In the genomic region with DNA sequence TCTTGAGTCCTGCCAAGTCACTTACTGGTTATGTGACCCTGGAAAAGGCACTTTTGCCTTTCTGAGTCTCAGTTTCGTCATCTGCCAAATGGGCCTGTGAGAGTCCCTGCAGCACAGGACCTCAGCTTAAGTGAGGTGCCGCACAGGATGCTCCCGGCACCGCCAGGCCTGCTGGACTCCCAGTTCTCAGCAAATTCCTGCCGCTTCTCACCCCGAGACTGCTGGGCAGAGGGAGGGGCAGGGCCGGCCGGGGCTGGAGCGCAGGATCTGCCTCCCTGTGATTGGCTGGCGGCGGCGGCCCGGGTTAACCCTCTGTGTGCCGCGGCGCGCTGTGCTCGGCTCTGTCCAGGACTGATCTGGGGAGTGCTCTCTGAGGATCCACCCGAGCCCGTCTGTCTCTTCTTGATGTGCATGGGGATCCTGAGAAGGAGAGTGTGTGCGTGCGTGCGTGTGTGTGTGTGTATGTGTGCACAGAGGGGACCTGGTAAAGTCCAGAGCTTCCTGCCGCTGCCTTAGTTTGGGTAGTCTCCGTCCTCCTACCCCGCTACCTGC, we compare ENCODE assay signal across 8 cellular contexts. TPM values are rescaled to one million over a fixed set of nuclear protein-coding genes. Genes with fewer than 3 reads are reported as not detected.
DNase-seq lines count a peak whose midpoint lies in the region; ATAC-seq and TF ChIP-seq lines count a peak whose summit lies in the region.

No MANE protein-coding gene starts in this region.

- intact Hi-C loops in thyroid gland (cut with DNase I): loop anchor here (2.0 to 5.0 kb wide), 2 partner anchors 18 to 115 kb away; no protein-coding TSS in a partner anchor

- WGBS in mesenchymal stem cell: 12% methylated on average over 16 of the region's 26 CpGs
- 19 to 26% methylated on average over 13 to 16 of the region's 26 CpGs for WGBS in thyroid gland, 2 donors

- H3K36me3 ChIP-seq in mesenchymal stem cell (ENCODE audit: control insufficient read depth in 1 of 2, insufficient read depth in 2 of 2, low read depth in 1 of 2, low read length in 2 of 2): peaks cover 71 to 86% of the 10 kb centered on the region in 2 experiments
- peaks cover 39 to 53% of the 10 kb centered on the region in 2 donors for H3K36me3 ChIP-seq in thyroid gland

- DNase-seq in NCI-H2171 treated with DMSO at 0.1 percent for 48 hours (lab: John Stamatoyannopoulos, UW) (peak; percentile 20), NCI-H2171 (lab: John Stamatoyannopoulos, UW) (no peak), T-cell (peak in 1 of 34 experiments; percentile 28), endothelial cell (ENCODE audit: low spot score) (peak; percentile 77), mesenchymal stem cell (peak; percentile 83), thyroid gland (peak; percentile 84 to 86)

- no peak overlapping the region for H2AK5ac ChIP-seq in mesenchymal stem cell (ENCODE audit: low read length, severe bottlenecking)

- TF ChIP-seq CTCF in endothelial cell (IDR thresholded peaks at IDR 0.05; ENCODE audit: unreplicated experiment) (no peak), thyroid gland (IDR thresholded peaks at IDR 0.05) (peak in 1 of 6 experiments; percentile 42)

- H3K27me3 ChIP-seq in mesenchymal stem cell (ENCODE audit: control insufficient read depth in 1 of 2, insufficient read depth in 1 of 2, low read length in 2 of 2): no peaks in the 10 kb centered on the region
- H3K27me3 ChIP-seq in thyroid gland: no peaks in the 10 kb centered on the region

- H3K4me1 ChIP-seq in mesenchymal stem cell (ENCODE audit: control insufficient read depth, insufficient read depth, low read depth, low read length) (peaks cover 30% of the 10 kb centered on the region), thyroid gland (peaks cover 15 to 35% of the 10 kb centered on the region in 2 donors)

- H3K9ac ChIP-seq in mesenchymal stem cell (ENCODE audit: low read length): peak overlapping the region; percentile 88

- H4K91ac ChIP-seq in mesenchymal stem cell (ENCODE audit: low read length): peak overlapping the region; percentile 88

- peaks cover 30% of the 10 kb centered on the region for H3K79me1 ChIP-seq in mesenchymal stem cell (replicated peaks; ENCODE audit: low read length, poor library complexity, severe bottlenecking)

- H3K23ac ChIP-seq in mesenchymal stem cell (ENCODE audit: low read length in 2 of 2): no peak overlapping the region

- H3K4me3 Mint-ChIP-seq in T-cell (peak overlapping the region; percentile 80 to 90 (median 81)), endothelial cell (ENCODE audit: unreplicated experiment) (peak overlapping the region; percentile 86)

- H2BK5ac ChIP-seq in mesenchymal stem cell (ENCODE audit: low read depth, low read length, poor library complexity, severe bottlenecking): no peak overlapping the region

- no peak overlapping the region for H2BK120ac ChIP-seq in mesenchymal stem cell (ENCODE audit: low read depth, low read length)

- peaks cover 41% of the 10 kb centered on the region for H3K36me3 Mint-ChIP-seq in T-cell
- H3K36me3 Mint-ChIP-seq in endothelial cell (ENCODE audit: low read depth, unreplicated experiment): peaks cover 27% of the 10 kb centered on the region

- no peak overlapping the region for H4K8ac ChIP-seq in mesenchymal stem cell (ENCODE audit: low read length)

- H3K4me3 ChIP-seq in mesenchymal stem cell (ENCODE audit: insufficient read depth in 1 of 2, low read depth in 1 of 2, low read length in 2 of 2) (peak overlapping the region; percentile 66 to 89), thyroid gland (replicated peaks in 1 of 3) (peak overlapping the region; percentile 7 to 36 (median 27))

- H3K9me3 ChIP-seq in mesenchymal stem cell (ENCODE audit: control insufficient read depth, low read length): no peaks in the 10 kb centered on the region
- H3K9me3 ChIP-seq in thyroid gland: no peaks in the 10 kb centered on the region

- H2AFZ ChIP-seq in mesenchymal stem cell (ENCODE audit: low read depth, low read length): no peak overlapping the region

- H3K4me1 Mint-ChIP-seq in T-cell (peaks cover 42 to 66% (median 50%) of the 10 kb centered on the region in 3 donors), endothelial cell (ENCODE audit: unreplicated experiment) (peaks cover 17% of the 10 kb centered on the region)

- no peak overlapping the region for H2BK12ac ChIP-seq in mesenchymal stem cell (ENCODE audit: low read length in 2 of 2)

- H3K9me3 Mint-ChIP-seq in T-cell: no peaks in the 10 kb centered on the region
- H3K9me3 Mint-ChIP-seq in endothelial cell (ENCODE audit: unreplicated experiment): no peaks in the 10 kb centered on the region

- CTCF ChIA-PET in T-cell (lab: Charles Lee): interaction anchor here (0.5 to 13.1 kb wide), 16 partner anchors 10 to 689 kb away, joined by 3 to 344 read pairs (median 4); a partner anchor contains a TSS

- H3K27ac ChIP-seq in mesenchymal stem cell (ENCODE audit: low read length, poor library complexity, severe bottlenecking) (peak overlapping the region; percentile 48), thyroid gland (peak overlapping the region in 2 of 3 donors; percentile 59 to 69)

- TF ChIP-seq POLR2A in thyroid gland (IDR thresholded peaks at IDR 0.05): peak in 1 of 2 donors; percentile 58

- peak overlapping the region in 1 of 2 experiments; percentile 25 for H3K18ac ChIP-seq in mesenchymal stem cell (ENCODE audit: low read depth in 1 of 2, low read length in 2 of 2)

- H3K4me2 ChIP-seq in mesenchymal stem cell (ENCODE audit: low read length, poor library complexity, severe bottlenecking): peak overlapping the region; percentile 86

- H3K27ac Mint-ChIP-seq in T-cell: peak overlapping the region in 1 of 2 donors; percentile 16
- H3K27ac Mint-ChIP-seq in endothelial cell (ENCODE audit: unreplicated experiment): no peak overlapping the region

- H3K14ac ChIP-seq in mesenchymal stem cell (ENCODE audit: low read length in 2 of 2): peak overlapping the region in 1 of 2 experiments; percentile 81

- peak overlapping the region in 1 of 2 experiments; percentile 40 for H3K4ac ChIP-seq in mesenchymal stem cell (ENCODE audit: low read depth in 1 of 2, low read length in 2 of 2)

- H2BK15ac ChIP-seq in mesenchymal stem cell (ENCODE audit: low read depth, poor library complexity, severe bottlenecking): no peak overlapping the region

- ATAC-seq in HG03469 (IDR thresholded peaks at IDR 0.05; ENCODE audit: unreplicated experiment) (peak; percentile 8), T-cell (replicated peaks in 1 of 4) (peak; percentile 5 to 26 (median 24)), HG03342 (IDR thresholded peaks at IDR 0.05; ENCODE audit: unreplicated experiment) (no peak)

- H3K27me3 Mint-ChIP-seq in T-cell (no peaks in the 10 kb centered on the region), endothelial cell (ENCODE audit: unreplicated experiment) (peaks cover 9% of the 10 kb centered on the region)

- POLR2A ChIA-PET in T-cell (lab: Charles Lee): interaction anchor here (0.6 to 2.7 kb wide), 5 partner anchors 14 to 77 kb away, joined by 3 to 22 read pairs (median 8); no protein-coding TSS in a partner anchor

RNA-seq across cellular contexts. Expression of a gene that starts 8.6 kb away (rescaled TPM):
- total RNA-seq in T-cell: 100 to 1,000 TPM in 1 of 5 donors, 10 to 100 TPM in 4; 87.7 to 106 (median 96.0) TPM
- 25.3 TPM for total RNA-seq in endothelial cell (ENCODE audit: unreplicated experiment)
- 10.4 TPM for polyA plus RNA-seq in mesenchymal stem cell (2013, experiment 1 of 2)
- 9.3 TPM for polyA plus RNA-seq in mesenchymal stem cell (2013, experiment 2 of 2)
- 10 to 100 TPM in 3 of 4 donors, 1 to 10 TPM in 1; 7.3 to 16.5 (median 11.7) TPM for total RNA-seq in thyroid gland

RNA-seq across cellular contexts. Expression of a gene that starts 18.9 kb away (rescaled TPM):
- total RNA-seq in T-cell (100 to 1,000 TPM; 137 to 158 (median 145) TPM), endothelial cell (ENCODE audit: unreplicated experiment) (25.7 TPM), thyroid gland (100 to 1,000 TPM in 1 of 4 donors, 10 to 100 TPM in 3; 22.8 to 105 (median 69.9) TPM)
- 15.0 TPM for polyA plus RNA-seq in mesenchymal stem cell (2013, experiment 1 of 2)
- polyA plus RNA-seq in mesenchymal stem cell (2013, experiment 2 of 2): 14.2 TPM

RNA-seq across cellular contexts. Expression of a gene that starts 46.3 kb away (rescaled TPM):
- total RNA-seq in T-cell: under 1 TPM in 3 of 5 donors, not detected in 2; 0.39 to 0.92 (median 0.58) TPM
- not detected for total RNA-seq in endothelial cell (ENCODE audit: unreplicated experiment)
- 0.48 TPM for polyA plus RNA-seq in mesenchymal stem cell (2013, experiment 1 of 2)
- polyA plus RNA-seq in mesenchymal stem cell (2013, experiment 2 of 2): 0.47 TPM
- 1 to 10 TPM in 1 of 4 donors, under 1 TPM in 2, not detected in 1; 0.39 to 1.2 (median 0.78) TPM for total RNA-seq in thyroid gland
